29 cellular contexts compared by ENCODE assay signal in genomic region chr14:68262567-68262966, GRCh38.
DNase-seq lines count a peak whose midpoint lies in the region; ATAC-seq, FAIRE-seq and TF ChIP-seq lines count a peak whose summit lies in the region.
"Had no signal": no experiment of that assay in that cellular context is flagged by ENCODE, and none has a peak within 500 bp of the region (broad histone marks: within the 10 kb centered on the region; RNA-seq: fewer than 3 reads in every experiment).

No MANE protein-coding gene starts in this region.

- H3K4me1 ChIP-seq in CD4-positive, alpha-beta memory T cell (ENCODE audit: insufficient read depth, low read length) = peaks cover 59% of the 10 kb centered on the region
- H3K4me1 ChIP-seq: ascending aorta, BE2C, SJSA1 had no signal

- peaks cover 30 to 58% (median 47%) of the 10 kb centered on the region in 4 donors for H3K4me1 Mint-ChIP-seq in CD4-positive, alpha-beta memory T cell
- H3K4me1 Mint-ChIP-seq in T-cell = peaks cover 53 to 72% (median 67%) of the 10 kb centered on the region in 3 donors
- H3K4me1 Mint-ChIP-seq in neural crest cell = peaks cover 58% of the 10 kb centered on the region
- H3K4me1 Mint-ChIP-seq in activated naive CD4-positive, alpha-beta T cell treated with anti-CD3 and anti-CD28 coated beads for 36 hours (ENCODE audit: low read depth) = peaks cover 61% of the 10 kb centered on the region

- no peak for DNase-seq in CD4-positive, alpha-beta memory T cell
- DNase-seq in T-cell = no peak
- no peak for DNase-seq in neural crest cell (ENCODE audit: low read depth, low spot score)
- no peak for DNase-seq in stimulated activated naive CD4-positive, alpha-beta T cell treated with Interleukin-2 at 50 U/mL for 16 hours (lab: John Stamatoyannopoulos, UW)
- DNase-seq in stimulated activated CD4-positive, alpha-beta T cell treated with anti-CD3 and anti-CD28 coated beads, Interleukin-12 subunit alpha, Interleukin-12 subunit beta, amount 100 ng/mL, for 4 hours = no peak
- no peak for DNase-seq in activated naive CD4-positive, alpha-beta T cell treated with anti-CD3 and anti-CD28 coated beads for 36 hours
- DNase-seq: activated CD8-positive, alpha-beta memory T cell treated with anti-CD3 and anti-CD28 coated beads, Interleukin-2, amount 10 ng/mL, durations not matched to agents 7 days and 5 days; activated naive CD8-positive, alpha-beta T cell treated with anti-CD3 and anti-CD28 coated beads for 36 hours; BE2C; COR-L47; DMS53; effector memory CD8-positive, alpha-beta T cell; left colon; NCI-H1105; NCI-H187 treated with DMSO at 0.1 percent for 48 hours; NCI-H524; stimulated activated CD8-positive, alpha-beta memory T cell treated with anti-CD3 and anti-CD28 coated beads, Interleukin-4, amount 100 ng/mL, for 48 hours; trophoblast cell had no signal

- H3K9me3 ChIP-seq in CD4-positive, alpha-beta memory T cell (ENCODE audit: control insufficient read depth in 1 of 2, low read length in 2 of 2) = no peaks in the 10 kb centered on the region
- H3K9me3 ChIP-seq: ascending aorta, BE2C, esophagus muscularis mucosa, HAP-1, SJSA1 had no signal

- peak; percentile 69 for FAIRE-seq in endometrium (lab: Jason Lieb, UNC)
- FAIRE-seq: frontal cortex, G401.6 had no signal

- H3K4me3 Mint-ChIP-seq in CD4-positive, alpha-beta memory T cell = peak overlapping the region in 1 of 8 donors; percentile 3
- H3K4me3 Mint-ChIP-seq in T-cell (peak overlapping the region in 1 of 3 donors; percentile 63), neural crest cell (no peak overlapping the region)
- H3K4me3 Mint-ChIP-seq in activated naive CD4-positive, alpha-beta T cell treated with anti-CD3 and anti-CD28 coated beads for 36 hours = no peak overlapping the region
- H3K4me3 Mint-ChIP-seq: activated CD8-positive, alpha-beta memory T cell treated with anti-CD3 and anti-CD28 coated beads, Interleukin-2, amount 10 ng/mL, durations not matched to agents 7 days and 5 days; activated naive CD8-positive, alpha-beta T cell treated with anti-CD3 and anti-CD28 coated beads for 36 hours; activated T-helper 1 cell treated with anti-CD3 and anti-CD28 coated beads, Interleukin-12 subunit alpha, Interleukin-12 subunit beta, Interleukin-2, Interleukin-4 antibody, amounts not matched to agents 30 ng/mL and 10 ng/mL and 1 ng/mL, durations not matched to agents 14 hours and 24 hours and 36 hours; effector memory CD8-positive, alpha-beta T cell; memory B cell had no signal

- no peaks in the 10 kb centered on the region for H3K9me3 Mint-ChIP-seq in CD4-positive, alpha-beta memory T cell
- H3K9me3 Mint-ChIP-seq in T-cell (no peaks in the 10 kb centered on the region), neural crest cell (no peaks in the 10 kb centered on the region)
- no peaks in the 10 kb centered on the region for H3K9me3 Mint-ChIP-seq in activated naive CD4-positive, alpha-beta T cell treated with anti-CD3 and anti-CD28 coated beads for 36 hours
- H3K9me3 Mint-ChIP-seq: activated T-helper 1 cell treated with anti-CD3 and anti-CD28 coated beads, Interleukin-12 subunit alpha, Interleukin-12 subunit beta, Interleukin-2, Interleukin-4 antibody, amounts not matched to agents 30 ng/mL and 10 ng/mL and 1 ng/mL, durations not matched to agents 14 hours and 24 hours and 36 hours; effector memory CD8-positive, alpha-beta T cell; memory B cell had no signal

- no peak for TF ChIP-seq CTCF in neural crest cell (conservative IDR thresholded peaks at IDR 0.05)

- CTCF ChIA-PET in CD4-positive, alpha-beta memory T cell (lab: Charles Lee; ENCODE audit: partially characterized antibody) = no interaction called here
- CTCF ChIA-PET in T-cell (lab: Charles Lee) = no interaction called here
- CTCF ChIA-PET in activated naive CD4-positive, alpha-beta T cell treated with anti-CD3 and anti-CD28 coated beads for 36 hours (lab: Charles Lee) = interaction anchor here (1.2 kb wide), 1 partner anchor 23 kb away, joined by 3 read pairs; no protein-coding TSS in a partner anchor

- POLR2A ChIA-PET in CD4-positive, alpha-beta memory T cell (lab: Charles Lee; ENCODE audit: partially characterized antibody) = interaction anchor here (0.7 kb wide), 1 partner anchor 17 kb away, joined by 3 read pairs; no protein-coding TSS in a partner anchor
- POLR2A ChIA-PET in T-cell (lab: Charles Lee) = no interaction called here

- no peaks in the 10 kb centered on the region for H3K27me3 ChIP-seq in CD4-positive, alpha-beta memory T cell (ENCODE audit: insufficient read depth, low read length)
- H3K27me3 ChIP-seq: ascending aorta, BE2C, esophagus muscularis mucosa, SJSA1 had no signal

- no peaks in the 10 kb centered on the region for H3K36me3 Mint-ChIP-seq in CD4-positive, alpha-beta memory T cell
- H3K36me3 Mint-ChIP-seq in T-cell = no peaks in the 10 kb centered on the region
- no peaks in the 10 kb centered on the region for H3K36me3 Mint-ChIP-seq in neural crest cell (ENCODE audit: low read depth)
- no peaks in the 10 kb centered on the region for H3K36me3 Mint-ChIP-seq in activated naive CD4-positive, alpha-beta T cell treated with anti-CD3 and anti-CD28 coated beads for 36 hours (ENCODE audit: low read depth)
- H3K36me3 Mint-ChIP-seq: activated CD8-positive, alpha-beta memory T cell treated with anti-CD3 and anti-CD28 coated beads, Interleukin-2, amount 10 ng/mL, durations not matched to agents 7 days and 5 days; memory B cell had no signal

- ATAC-seq in T-cell (replicated peaks in 1 of 4) = no peak
- ATAC-seq in GM21367 (IDR thresholded peaks at IDR 0.05; ENCODE audit: unreplicated experiment) = no peak
- ATAC-seq: activated CD8-positive, alpha-beta memory T cell treated with anti-CD3 and anti-CD28 coated beads, Interleukin-2, amount 10 ng/mL, durations not matched to agents 7 days and 5 days; effector memory CD8-positive, alpha-beta T cell; left colon had no signal

- H3K27ac ChIP-seq in CD4-positive, alpha-beta memory T cell (ENCODE audit: low read depth, low read length) = peak overlapping the region; percentile 37
- H3K27ac ChIP-seq: ascending aorta, coronary artery, SJSA1 had no signal

- H3K27me3 Mint-ChIP-seq in CD4-positive, alpha-beta memory T cell = no peaks in the 10 kb centered on the region
- H3K27me3 Mint-ChIP-seq in T-cell (no peaks in the 10 kb centered on the region), neural crest cell (ENCODE audit: low read depth) (no peaks in the 10 kb centered on the region)
- H3K27me3 Mint-ChIP-seq in activated naive CD4-positive, alpha-beta T cell treated with anti-CD3 and anti-CD28 coated beads for 36 hours (ENCODE audit: low read depth) = no peaks in the 10 kb centered on the region
- H3K27me3 Mint-ChIP-seq: activated CD8-positive, alpha-beta memory T cell treated with anti-CD3 and anti-CD28 coated beads, Interleukin-2, amount 10 ng/mL, durations not matched to agents 7 days and 5 days; activated naive CD8-positive, alpha-beta T cell treated with anti-CD3 and anti-CD28 coated beads for 36 hours; effector memory CD8-positive, alpha-beta T cell; memory B cell had no signal

- H3K36me3 ChIP-seq in CD4-positive, alpha-beta memory T cell (ENCODE audit: insufficient read depth, low read length) = no peaks in the 10 kb centered on the region
- H3K36me3 ChIP-seq: ascending aorta, BE2C, esophagus muscularis mucosa, HAP-1, SJSA1 had no signal

- peak overlapping the region; percentile 5 to 87 (median 70) for H3K27ac Mint-ChIP-seq in CD4-positive, alpha-beta memory T cell
- peak overlapping the region; percentile 74 to 91 for H3K27ac Mint-ChIP-seq in T-cell
- H3K27ac Mint-ChIP-seq in neural crest cell (ENCODE audit: unreplicated experiment) = peak overlapping the region; percentile 76
- no peak overlapping the region for H3K27ac Mint-ChIP-seq in activated naive CD4-positive, alpha-beta T cell treated with anti-CD3 and anti-CD28 coated beads for 36 hours
- H3K27ac Mint-ChIP-seq: activated CD8-positive, alpha-beta memory T cell treated with anti-CD3 and anti-CD28 coated beads, Interleukin-2, amount 10 ng/mL, durations not matched to agents 7 days and 5 days; activated T-helper 1 cell treated with anti-CD3 and anti-CD28 coated beads, Interleukin-12 subunit alpha, Interleukin-12 subunit beta, Interleukin-2, Interleukin-4 antibody, amounts not matched to agents 30 ng/mL and 10 ng/mL and 1 ng/mL, durations not matched to agents 14 hours and 24 hours and 36 hours; effector memory CD8-positive, alpha-beta T cell had no signal

- intact Hi-C loops in CD4-positive, alpha-beta memory T cell (cut with micrococcal nuclease) = no loop called here
- intact Hi-C loops in activated naive CD4-positive, alpha-beta T cell treated with anti-CD3 and anti-CD28 coated beads for 36 hours (cut with micrococcal nuclease) = no loop called here

- H3K4me3 ChIP-seq in CD4-positive, alpha-beta memory T cell (ENCODE audit: low read length in 2 of 2) = no peak overlapping the region
- H3K4me3 ChIP-seq: ascending aorta, coronary artery, esophagus muscularis mucosa, HAP-1, SJSA1 had no signal
